In the genomic region with DNA sequence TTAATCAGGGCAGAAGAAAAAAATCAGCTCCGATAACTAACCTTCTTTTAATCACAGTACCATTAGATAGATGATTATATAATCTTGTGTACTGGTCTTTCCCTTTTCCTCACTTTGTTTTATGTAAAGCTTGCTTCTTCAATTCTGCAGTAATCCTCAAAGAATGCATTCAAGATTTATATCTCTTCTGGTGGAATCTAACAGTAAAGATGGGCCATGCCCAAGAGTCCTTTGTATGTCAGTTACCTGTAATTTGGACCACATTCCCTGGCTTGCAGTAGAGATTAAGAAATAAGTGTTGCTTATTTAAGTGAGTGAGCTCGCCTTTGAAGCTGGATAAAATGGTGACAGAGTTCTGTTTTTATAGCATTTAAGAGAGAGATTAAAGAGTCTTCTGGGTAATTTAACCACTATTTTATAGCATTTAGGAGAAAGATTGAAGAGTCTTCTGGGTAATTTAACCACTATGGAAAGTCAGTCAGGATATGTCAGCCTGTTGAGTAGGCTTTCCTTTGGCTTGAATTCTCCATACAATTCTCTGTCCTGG, we compare ENCODE assay signal across 18 cellular contexts.
DNase-seq lines count a peak whose midpoint lies in the region; ATAC-seq, FAIRE-seq and TF ChIP-seq lines count a peak whose summit lies in the region.
"Had no signal": no experiment of that assay in that cellular context is flagged by ENCODE, and none has a peak within 500 bp of the region (broad histone marks: within the 10 kb centered on the region; RNA-seq: fewer than 3 reads in every experiment).

No MANE protein-coding gene starts in this region.

- in situ Hi-C loops in ACHN (cut with HindIII; ENCODE audit: low pct_ligation_motif_present, low pct_unique_long_range_greater_than_20kb, low sequenced_read_pairs): no loop called here

- TF ChIP-seq CTCF in HEK293 (tag by site-specific recombination; IDR thresholded peaks at IDR 0.05) (no peak), keratinocyte (optimal IDR thresholded peaks at IDR 0.05 in 1 of 3, IDR thresholded peaks at IDR 0.05 in 1 of 3, conservative IDR thresholded peaks at IDR 0.05 in 1 of 3; ENCODE audit: extremely low read depth in 1 of 3, insufficient read depth in 2 of 3, low read length in 3 of 3) (no peak)

- H3K27ac ChIP-seq in HEK293 (ENCODE audit: extremely low read depth, low read depth, low read length) (no peak overlapping the region), keratinocyte (ENCODE audit: control insufficient read depth, insufficient read depth, low read length) (no peak overlapping the region)
- H3K27ac ChIP-seq: C4-2B, HL-60 had no signal

- CTCF ChIA-PET in HEK293 (lab: Yijun Ruan, JAX): interaction anchor here (1.0 kb wide), 1 partner anchor 19 kb away, joined by 3 read pairs; no protein-coding TSS in a partner anchor

- H3K9me3 ChIP-seq in HEK293 (ENCODE audit: control insufficient read depth, insufficient read depth, low read depth, low read length) (no peaks in the 10 kb centered on the region), keratinocyte (ENCODE audit: control insufficient read depth, low read depth, low read length) (no peaks in the 10 kb centered on the region)
- H3K9me3 ChIP-seq: BE2C had no signal

- H3K4me3 ChIP-seq in HEK293 (ENCODE audit: low read depth, low read length) (no peak overlapping the region), keratinocyte (ENCODE audit: control insufficient read depth in 2 of 3, extremely low read depth in 1 of 3, insufficient read depth in 2 of 3, low read depth in 1 of 3, low read length in 3 of 3) (no peak overlapping the region)

- ATAC-seq in HG03439 (IDR thresholded peaks at IDR 0.05; ENCODE audit: unreplicated experiment): no peak
- ATAC-seq: HCT116 had no signal

- no peak overlapping the region for H3K4me2 ChIP-seq in keratinocyte (ENCODE audit: control insufficient read depth, extremely low read depth, insufficient read depth, low read depth, low read length)

- no peaks in the 10 kb centered on the region for H4K20me1 ChIP-seq in keratinocyte (ENCODE audit: control insufficient read depth, extremely low read depth, insufficient read depth, low read length)

- DNase-seq in NCI-H2227 treated with DMSO at 0.1 percent for 48 hours (lab: John Stamatoyannopoulos, UW) (peak; percentile 75), keratinocyte (ENCODE audit: low read depth, low spot score) (no peak), KG1 (lab: John Stamatoyannopoulos, UW) (no peak), ACHN (no peak)
- no peak for DNase-seq in stimulated activated naive CD4-positive, alpha-beta T cell (lab: John Stamatoyannopoulos, UW)
- DNase-seq: BE2C; CD4-positive, alpha-beta memory T cell; DMS79; EL had no signal

- peaks cover 9% of the 10 kb centered on the region for H3K4me1 ChIP-seq in HEK293 (ENCODE audit: control insufficient read depth, insufficient read depth, low read length)
- peaks cover 16% of the 10 kb centered on the region for H3K4me1 ChIP-seq in keratinocyte (ENCODE audit: control insufficient read depth, extremely low read depth, insufficient read depth, low read length)
- H3K4me1 ChIP-seq: BE2C had no signal

- dilution Hi-C loops in keratinocyte (cut with MboI; ENCODE audit: extremely low pct_ligation_motif_present, low sequenced_read_pairs): no loop called here

- H3K9me1 ChIP-seq in keratinocyte (ENCODE audit: control insufficient read depth, extremely low read depth, insufficient read depth, low read length): no peaks in the 10 kb centered on the region

- FAIRE-seq in keratinocyte (lab: Jason Lieb, UNC): peak; percentile 32
- FAIRE-seq: A204.1, G401.6, GM12892, H54 had no signal

- no peaks in the 10 kb centered on the region for H3K27me3 ChIP-seq in keratinocyte (ENCODE audit: control insufficient read depth, extremely low read depth, insufficient read depth, low read length)
- H3K27me3 ChIP-seq: BE2C had no signal

- H2AFZ ChIP-seq in keratinocyte (ENCODE audit: control insufficient read depth, low read length): no peak overlapping the region

- H3K9ac ChIP-seq in keratinocyte (ENCODE audit: control insufficient read depth, extremely low read depth, insufficient read depth, low read length): no peak overlapping the region

- H3K36me3 ChIP-seq in HEK293 (ENCODE audit: control insufficient read depth in 2 of 2, insufficient read depth in 1 of 2, low read length in 2 of 2) (no peaks in the 10 kb centered on the region), keratinocyte (ENCODE audit: control insufficient read depth in 2 of 2, extremely low read depth in 1 of 2, insufficient read depth in 2 of 2, low read length in 2 of 2) (no peaks in the 10 kb centered on the region)
- H3K36me3 ChIP-seq: BE2C had no signal

- no peaks in the 10 kb centered on the region for H3K79me2 ChIP-seq in keratinocyte (ENCODE audit: control insufficient read depth, insufficient read depth, low read length)

- POLR2A ChIA-PET in HEK293 (lab: Yijun Ruan, JAX): interaction anchor here (0.5 kb wide), 1 partner anchor 21 kb away, joined by 5 read pairs; no protein-coding TSS in a partner anchor

TF ChIP-seq in HEK293, 187 proteins besides CTCF, POLR2A, EP300 and RAD21 (continues in another document):
- TF ChIP-seq, protein P1, sequence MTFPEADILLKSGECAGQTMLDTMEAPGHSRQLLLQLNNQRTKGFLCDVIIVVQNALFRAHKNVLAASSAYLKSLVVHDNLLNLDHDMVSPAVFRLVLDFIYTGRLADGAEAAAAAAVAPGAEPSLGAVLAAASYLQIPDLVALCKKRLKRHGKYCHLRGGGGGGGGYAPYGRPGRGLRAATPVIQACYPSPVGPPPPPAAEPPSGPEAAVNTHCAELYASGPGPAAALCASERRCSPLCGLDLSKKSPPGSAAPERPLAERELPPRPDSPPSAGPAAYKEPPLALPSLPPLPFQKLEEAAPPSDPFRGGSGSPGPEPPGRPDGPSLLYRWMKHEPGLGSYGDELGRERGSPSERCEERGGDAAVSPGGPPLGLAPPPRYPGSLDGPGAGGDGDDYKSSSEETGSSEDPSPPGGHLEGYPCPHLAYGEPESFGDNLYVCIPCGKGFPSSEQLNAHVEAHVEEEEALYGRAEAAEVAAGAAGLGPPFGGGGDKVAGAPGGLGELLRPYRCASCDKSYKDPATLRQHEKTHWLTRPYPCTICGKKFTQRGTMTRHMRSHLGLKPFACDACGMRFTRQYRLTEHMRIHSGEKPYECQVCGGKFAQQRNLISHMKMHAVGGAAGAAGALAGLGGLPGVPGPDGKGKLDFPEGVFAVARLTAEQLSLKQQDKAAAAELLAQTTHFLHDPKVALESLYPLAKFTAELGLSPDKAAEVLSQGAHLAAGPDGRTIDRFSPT (tag by site-specific recombination; IDR thresholded peaks at IDR 0.05): peak; percentile 50; the same call in 1 of the 2 replicates
- no peak for TF ChIP-seq ZFP3 (tag by site-specific recombination; IDR thresholded peaks at IDR 0.05; ENCODE audit: low read depth)
- TF ChIP-seq ZNF843 (tag by site-specific recombination; IDR thresholded peaks at IDR 0.05): peak; percentile 93
- TF ChIP-seq TCF7L2 (IDR thresholded peaks at IDR 0.05; ENCODE audit: borderline replicate concordance, low read depth, low read length): peak; percentile 98
- TF ChIP-seq ZNF239 (tag by site-specific recombination; IDR thresholded peaks at IDR 0.05): no peak
- TF ChIP-seq ZNF501 (tag by site-specific recombination; IDR thresholded peaks at IDR 0.05): no peak
- TF ChIP-seq, protein P2, sequence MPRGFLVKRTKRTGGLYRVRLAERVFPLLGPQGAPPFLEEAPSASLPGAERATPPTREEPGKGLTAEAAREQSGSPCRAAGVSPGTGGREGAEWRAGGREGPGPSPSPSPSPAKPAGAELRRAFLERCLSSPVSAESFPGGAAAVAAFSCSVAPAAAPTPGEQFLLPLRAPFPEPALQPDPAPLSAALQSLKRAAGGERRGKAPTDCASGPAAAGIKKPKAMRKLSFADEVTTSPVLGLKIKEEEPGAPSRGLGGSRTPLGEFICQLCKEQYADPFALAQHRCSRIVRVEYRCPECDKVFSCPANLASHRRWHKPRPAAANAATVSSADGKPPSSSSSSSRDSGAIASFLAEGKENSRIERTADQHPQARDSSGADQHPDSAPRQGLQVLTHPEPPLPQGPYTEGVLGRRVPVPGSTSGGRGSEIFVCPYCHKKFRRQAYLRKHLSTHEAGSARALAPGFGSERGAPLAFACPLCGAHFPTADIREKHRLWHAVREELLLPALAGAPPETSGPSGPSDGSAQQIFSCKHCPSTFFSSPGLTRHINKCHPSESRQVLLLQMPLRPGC (tag by site-specific recombination; IDR thresholded peaks at IDR 0.05): no peak
- TF ChIP-seq KLF10 (tag by site-specific recombination; IDR thresholded peaks at IDR 0.05): peak; percentile 48; the same call in 1 of the 2 replicates
- TF ChIP-seq ZNF510 (tag by site-specific recombination; IDR thresholded peaks at IDR 0.05; ENCODE audit: insufficient replicate concordance): no peak
